8 cellular contexts compared by ENCODE assay signal in genomic region chr3:118641608-118642007, GRCh38.
DNase-seq lines count a peak whose midpoint lies in the region; ATAC-seq lines count a peak whose summit lies in the region.

No MANE protein-coding gene starts in this region.

- peak overlapping the region; percentile 52 for H3K27ac ChIP-seq in cingulate gyrus (ENCODE audit: low read depth, low read length)

- no peaks in the 10 kb centered on the region for H3K27me3 Mint-ChIP-seq in activated CD8-positive, alpha-beta memory T cell treated with anti-CD3 and anti-CD28 coated beads, Interleukin-2, amount 10 ng/mL, durations not matched to agents 7 days and 5 days

- H3K4me3 Mint-ChIP-seq in activated CD8-positive, alpha-beta memory T cell treated with anti-CD3 and anti-CD28 coated beads, Interleukin-2, amount 10 ng/mL, durations not matched to agents 7 days and 5 days, result no peak overlapping the region

- no peaks in the 10 kb centered on the region for H3K4me1 Mint-ChIP-seq in activated CD8-positive, alpha-beta memory T cell treated with anti-CD3 and anti-CD28 coated beads, Interleukin-2, amount 10 ng/mL, durations not matched to agents 7 days and 5 days

- no peaks in the 10 kb centered on the region for H3K9me3 Mint-ChIP-seq in activated CD8-positive, alpha-beta memory T cell treated with anti-CD3 and anti-CD28 coated beads, Interleukin-2, amount 10 ng/mL, durations not matched to agents 7 days and 5 days (ENCODE audit: low read depth)

- ATAC-seq in GM21717 (IDR thresholded peaks at IDR 0.05; ENCODE audit: unreplicated experiment) (peak; percentile 82), HG03045 (IDR thresholded peaks at IDR 0.05; ENCODE audit: unreplicated experiment) (no peak)
- no peak for ATAC-seq in activated CD8-positive, alpha-beta memory T cell treated with anti-CD3 and anti-CD28 coated beads, Interleukin-2, amount 10 ng/mL, durations not matched to agents 7 days and 5 days

- DNase-seq in DMS79 treated with DMSO at 0.1 percent for 48 hours (lab: John Stamatoyannopoulos, UW), result peak; percentile 64
- DNase-seq in NCI-H1105 (lab: John Stamatoyannopoulos, UW), result peak; percentile 98
- no peak for DNase-seq in T-helper 9 cell
- no peak for DNase-seq in GM19240 (ENCODE audit: insufficient read length, low spot score)
- DNase-seq in activated CD8-positive, alpha-beta memory T cell treated with anti-CD3 and anti-CD28 coated beads, Interleukin-2, amount 10 ng/mL, durations not matched to agents 7 days and 5 days, result no peak

- CTCF ChIA-PET in activated CD8-positive, alpha-beta memory T cell treated with anti-CD3 and anti-CD28 coated beads, Interleukin-2, amount 10 ng/mL, durations not matched to agents 7 days and 5 days (lab: Charles Lee), result no interaction called here

- no peak overlapping the region for H3K27ac Mint-ChIP-seq in activated CD8-positive, alpha-beta memory T cell treated with anti-CD3 and anti-CD28 coated beads, Interleukin-2, amount 10 ng/mL, durations not matched to agents 7 days and 5 days

- H3K36me3 Mint-ChIP-seq in activated CD8-positive, alpha-beta memory T cell treated with anti-CD3 and anti-CD28 coated beads, Interleukin-2, amount 10 ng/mL, durations not matched to agents 7 days and 5 days, result no peaks in the 10 kb centered on the region

Comparison
In these comparisons a context has a peak if more than half of its experiments do, and no peak if none do; other contexts are left out.
1. DNase-seq: peak in DMS79 treated with DMSO at 0.1 percent for 48 hours (single experiment) and NCI-H1105 (single experiment); none in T-helper 9 cell (single experiment), GM19240 (single experiment) and activated CD8-positive, alpha-beta memory T cell treated with anti-CD3 and anti-CD28 coated beads, Interleukin-2, amount 10 ng/mL, durations not matched to agents 7 days and 5 days (single experiment).